Comparison of ENCODE assay signal across 18 cellular contexts in genomic region chr3:27165348-27165747, GRCh38.
DNase-seq lines count a peak whose midpoint lies in the region; ATAC-seq, FAIRE-seq and TF ChIP-seq lines count a peak whose summit lies in the region.
"Had no signal": no experiment of that assay in that cellular context is flagged by ENCODE, and none has a peak within 500 bp of the region (broad histone marks: within the 10 kb centered on the region; RNA-seq: fewer than 3 reads in every experiment).

No MANE protein-coding gene starts in this region.

- TF ChIP-seq CTCF in astrocyte (IDR thresholded peaks at IDR 0.05; ENCODE audit: insufficient read depth, low read depth, low read length) (no peak), suprapubic skin (IDR thresholded peaks at IDR 0.05) (no peak)

- 41% methylated on average over 2 of the region's 2 CpGs for WGBS in suprapubic skin

- H3K9ac ChIP-seq in astrocyte (ENCODE audit: low read length): no peak overlapping the region

- H3K4me2 ChIP-seq in astrocyte (ENCODE audit: low read length): peak overlapping the region; percentile 18

- H3K4me3 Mint-ChIP-seq in astrocyte (ENCODE audit: unreplicated experiment): no peak overlapping the region
- H3K4me3 Mint-ChIP-seq in activated CD4-positive, alpha-beta memory T cell treated with anti-CD3 and anti-CD28 coated beads for 36 hours: no peak overlapping the region
- H3K4me3 Mint-ChIP-seq: central memory CD8-positive, alpha-beta T cell; naive B cell; T-helper 17 cell had no signal

- peak; percentile 86 for DNase-seq in GM04504 (ENCODE audit: low read depth)
- peak; percentile 88 for DNase-seq in astrocyte (ENCODE audit: low read depth)
- DNase-seq in glomerular visceral epithelial cell (ENCODE audit: extremely low spot score): peak; percentile 87
- no peak for DNase-seq in suprapubic skin (ENCODE audit: low spot score in 2 of 2)
- DNase-seq in activated CD4-positive, alpha-beta memory T cell treated with anti-CD3 and anti-CD28 coated beads for 36 hours: no peak
- DNase-seq in cerebellar cortex (ENCODE audit: low spot score): no peak
- no peak for DNase-seq in NCI-H1436 (lab: John Stamatoyannopoulos, UW)
- DNase-seq: activated gamma-delta T cell, foreskin keratinocyte, kidney, naive B cell, NCI-H2227 treated with DMSO at 0.1 percent for 48 hours, PC-3, right cardiac atrium, substantia nigra, T-helper 17 cell had no signal

- H3K9me3 ChIP-seq in astrocyte (ENCODE audit: insufficient read depth, low read depth, low read length) (no peaks in the 10 kb centered on the region), suprapubic skin (no peaks in the 10 kb centered on the region)

- no peaks in the 10 kb centered on the region for H3K79me2 ChIP-seq in astrocyte (ENCODE audit: insufficient read depth, low read length)

- H3K27me3 ChIP-seq in astrocyte (ENCODE audit: insufficient read depth, low read length) (no peaks in the 10 kb centered on the region), suprapubic skin (no peaks in the 10 kb centered on the region)
- H3K27me3 ChIP-seq: foreskin keratinocyte had no signal

- peak overlapping the region; percentile 91 for H3K27ac Mint-ChIP-seq in astrocyte (ENCODE audit: unreplicated experiment)
- H3K27ac Mint-ChIP-seq in activated CD4-positive, alpha-beta memory T cell treated with anti-CD3 and anti-CD28 coated beads for 36 hours: no peak overlapping the region
- H3K27ac Mint-ChIP-seq: naive B cell, T-helper 17 cell had no signal

- H3K27ac ChIP-seq in astrocyte (ENCODE audit: low read depth, low read length) (peak overlapping the region; percentile 35), suprapubic skin (peak overlapping the region; percentile 24)
- H3K27ac ChIP-seq: foreskin keratinocyte had no signal

- POLR2A ChIA-PET in activated CD4-positive, alpha-beta memory T cell treated with anti-CD3 and anti-CD28 coated beads for 36 hours (lab: Charles Lee): no interaction called here

- H3K4me1 ChIP-seq in astrocyte (ENCODE audit: insufficient read depth, low read length): peaks cover 23% of the 10 kb centered on the region
- peaks cover 4% of the 10 kb centered on the region for H3K4me1 ChIP-seq in suprapubic skin
- H3K4me1 ChIP-seq: foreskin keratinocyte had no signal

- TF ChIP-seq EP300 in suprapubic skin (IDR thresholded peaks at IDR 0.05): no peak

- no peaks in the 10 kb centered on the region for H3K36me3 Mint-ChIP-seq in astrocyte (ENCODE audit: low read depth, unreplicated experiment)
- no peaks in the 10 kb centered on the region for H3K36me3 Mint-ChIP-seq in activated CD4-positive, alpha-beta memory T cell treated with anti-CD3 and anti-CD28 coated beads for 36 hours
- H3K36me3 Mint-ChIP-seq: naive B cell had no signal

- intact Hi-C loops in activated CD4-positive, alpha-beta memory T cell treated with anti-CD3 and anti-CD28 coated beads for 36 hours (cut with micrococcal nuclease): no loop called here

- H3K27me3 Mint-ChIP-seq in astrocyte (ENCODE audit: low read depth, unreplicated experiment): no peaks in the 10 kb centered on the region
- no peaks in the 10 kb centered on the region for H3K27me3 Mint-ChIP-seq in activated CD4-positive, alpha-beta memory T cell treated with anti-CD3 and anti-CD28 coated beads for 36 hours
- H3K27me3 Mint-ChIP-seq: T-helper 17 cell had no signal

- FAIRE-seq in astrocyte (lab: Jason Lieb, UNC): peak; percentile 96
- FAIRE-seq: kidney had no signal

- no peak for TF ChIP-seq POLR2A in suprapubic skin (IDR thresholded peaks at IDR 0.05)

- H3K36me3 ChIP-seq in astrocyte (ENCODE audit: insufficient read depth, low read length): peaks cover 3% of the 10 kb centered on the region
- no peaks in the 10 kb centered on the region for H3K36me3 ChIP-seq in suprapubic skin

- H3K4me1 Mint-ChIP-seq in astrocyte (ENCODE audit: low read depth, unreplicated experiment): peaks cover 20% of the 10 kb centered on the region
- no peaks in the 10 kb centered on the region for H3K4me1 Mint-ChIP-seq in activated CD4-positive, alpha-beta memory T cell treated with anti-CD3 and anti-CD28 coated beads for 36 hours (ENCODE audit: low read depth)
- H3K4me1 Mint-ChIP-seq: central memory CD8-positive, alpha-beta T cell; naive B cell; T-helper 17 cell had no signal

- no peak overlapping the region for H3K4me3 ChIP-seq in astrocyte (ENCODE audit: insufficient read depth, low read depth, low read length)
- no peak overlapping the region for H3K4me3 ChIP-seq in suprapubic skin

- ATAC-seq in HG03432 (IDR thresholded peaks at IDR 0.05; ENCODE audit: unreplicated experiment): no peak
- ATAC-seq: foreskin keratinocyte, PC-3, T-helper 17 cell had no signal

- H4K20me1 ChIP-seq in astrocyte (ENCODE audit: insufficient read depth, low read length): no peaks in the 10 kb centered on the region

- CTCF ChIA-PET in activated CD4-positive, alpha-beta memory T cell treated with anti-CD3 and anti-CD28 coated beads for 36 hours (lab: Charles Lee): no interaction called here

- H2AFZ ChIP-seq in astrocyte (ENCODE audit: low read depth, low read length): no peak overlapping the region

- no peaks in the 10 kb centered on the region for H3K9me3 Mint-ChIP-seq in astrocyte (ENCODE audit: unreplicated experiment)
- no peaks in the 10 kb centered on the region for H3K9me3 Mint-ChIP-seq in activated CD4-positive, alpha-beta memory T cell treated with anti-CD3 and anti-CD28 coated beads for 36 hours
- H3K9me3 Mint-ChIP-seq: central memory CD8-positive, alpha-beta T cell; naive B cell had no signal

Comparison
In these comparisons a context has a peak if more than half of its experiments do, and no peak if none do; other contexts are left out.
1. DNase-seq: peak in GM04504 (single experiment), astrocyte (single experiment) and glomerular visceral epithelial cell (single experiment); none in suprapubic skin (0 of 2), activated CD4-positive, alpha-beta memory T cell treated with anti-CD3 and anti-CD28 coated beads for 36 hours (single experiment), cerebellar cortex (single experiment) and NCI-H1436 (single experiment).